In the genomic region with DNA sequence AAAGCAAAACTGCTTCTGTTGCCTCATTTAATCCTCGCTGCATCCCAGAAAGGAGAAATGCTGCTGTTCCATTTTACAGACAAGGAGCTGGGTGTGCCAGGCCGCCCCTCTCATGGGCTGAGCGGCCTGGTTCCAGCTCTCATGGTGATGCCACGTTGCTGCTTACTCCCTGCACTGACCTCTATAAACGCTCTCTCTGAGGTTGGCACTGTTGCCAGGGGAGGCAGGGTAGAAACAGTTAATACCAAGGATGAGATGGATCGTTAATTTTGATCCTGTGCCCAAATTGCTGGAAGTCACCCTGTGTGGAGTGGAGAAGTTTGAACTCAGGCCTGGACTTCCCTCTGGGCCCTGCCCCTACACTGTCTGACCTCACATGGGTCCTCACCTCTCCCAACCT, we compare ENCODE assay signal across 14 cellular contexts. TPM values are rescaled to one million over a fixed set of nuclear protein-coding genes. Genes with fewer than 3 reads are reported as not detected.
"Had no signal": no experiment of that assay in that cellular context is flagged by ENCODE, and none has a peak within 500 bp of the region (broad histone marks: within the 10 kb centered on the region; RNA-seq: fewer than 3 reads in every experiment).

No MANE protein-coding gene starts in this region.

- H3K9me3 ChIP-seq: stomach had no signal

- H3K4me2 ChIP-seq: smooth muscle cell had no signal

- DNase-seq: activated B cell treated with CpG ODN at 0.5 μM for 24 hours; activated CD4-positive, alpha-beta memory T cell treated with anti-CD3 and anti-CD28 coated beads, Interleukin-2, amount 10 ng/mL, durations not matched to agents 7 days and 5 days; activated CD4-positive, alpha-beta T cell treated with anti-CD3 and anti-CD28 coated beads for 4 hours; activated CD8-positive, alpha-beta memory T cell treated with anti-CD3 and anti-CD28 coated beads, Interleukin-2, amount 10 ng/mL, durations not matched to agents 7 days and 5 days; activated naive CD8-positive, alpha-beta T cell treated with anti-CD3 and anti-CD28 coated beads for 36 hours; amniotic stem cell; foreskin keratinocyte; stimulated activated CD4-positive, alpha-beta T cell treated with anti-CD3 and anti-CD28 coated beads, Interleukin-4, amount 100 ng/mL, for 24 hours; stomach; T-cell; trophoblast cell had no signal

- H3K27ac ChIP-seq: foreskin keratinocyte, stomach had no signal

- H3K4me1 ChIP-seq: foreskin keratinocyte had no signal

- H3K4me3 ChIP-seq: smooth muscle cell, stomach had no signal

- H3K27me3 ChIP-seq: foreskin keratinocyte, stomach had no signal

- ATAC-seq: activated CD8-positive, alpha-beta memory T cell treated with anti-CD3 and anti-CD28 coated beads, Interleukin-2, amount 10 ng/mL, durations not matched to agents 7 days and 5 days; foreskin keratinocyte; sciatic nerve; stimulated activated effector memory CD8-positive, alpha-beta T cell treated with anti-CD3 and anti-CD28 coated beads, Interleukin-12 subunit alpha, Interleukin-12 subunit beta, amount 100 ng/mL, for 72 hours; T-cell had no signal

RNA-seq across cellular contexts. Expression of a gene that starts 25.6 kb away (rescaled TPM):
- total RNA-seq: activated CD4-positive, alpha-beta memory T cell treated with anti-CD3 and anti-CD28 coated beads, Interleukin-2, amount 10 ng/mL, durations not matched to agents 7 days and 5 days; activated CD8-positive, alpha-beta memory T cell treated with anti-CD3 and anti-CD28 coated beads, Interleukin-2, amount 10 ng/mL, durations not matched to agents 7 days and 5 days had no signal
